Comparison of ENCODE assay signal across 1 cellular context in the genomic region with DNA sequence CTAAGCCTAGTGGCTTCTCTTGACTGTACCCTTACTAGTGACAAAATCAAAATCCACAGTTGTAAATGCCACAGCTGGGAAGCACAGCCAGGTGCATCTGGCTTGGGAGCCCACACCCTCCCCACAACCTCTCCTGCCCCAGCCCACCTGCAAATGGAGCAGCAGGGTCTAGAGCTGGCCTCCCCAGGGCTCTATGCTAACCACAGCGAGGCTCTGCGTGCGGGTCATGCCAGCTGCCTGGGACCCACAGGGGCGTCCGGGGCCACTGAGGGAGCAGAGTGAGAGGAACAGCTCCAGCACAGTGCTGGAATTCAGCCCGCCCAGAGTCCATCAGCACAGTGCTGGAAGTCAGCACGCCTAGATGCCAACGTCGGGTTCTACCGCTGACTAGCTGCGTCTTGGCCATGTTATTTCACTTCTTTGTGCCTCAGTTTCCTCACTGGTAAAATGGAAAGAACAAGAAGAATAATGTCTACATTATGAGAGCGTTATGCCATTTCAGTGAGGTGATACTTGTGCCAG.
TF ChIP-seq lines count a peak whose summit lies in the region.

No MANE protein-coding gene starts in this region.

TF ChIP-seq in HepG2, 621 proteins besides CTCF, POLR2A, EP300 and RAD21 (continued from another document and continues in another):
- TF ChIP-seq RERE (CRISPR knock-in tag; IDR thresholded peaks at IDR 0.05; ENCODE audit: low read depth) (no peak), SALL2 (CRISPR knock-in tag; IDR thresholded peaks at IDR 0.05) (0 out of 2 replicates have a peak, but pooled peaks have one; percentile 2), ZNF256 (CRISPR knock-in tag; conservative IDR thresholded peaks at IDR 0.05) (no peak), ZNF598 (CRISPR knock-in tag; IDR thresholded peaks at IDR 0.05; ENCODE audit: borderline replicate concordance) (no peak), ZMYM4 (CRISPR knock-in tag; IDR thresholded peaks at IDR 0.05) (no peak), BATF2 (CRISPR knock-in tag; IDR thresholded peaks at IDR 0.05) (no peak), ZFP36L1 (CRISPR knock-in tag; IDR thresholded peaks at IDR 0.05) (no peak), CHD4 (IDR thresholded peaks at IDR 0.05; ENCODE audit: borderline replicate concordance, low read length) (no peak; the same call in 1 of the 2 replicates), TCF7 (IDR thresholded peaks at IDR 0.05; ENCODE audit: low read depth) (no peak), ZNF674 (CRISPR knock-in tag; IDR thresholded peaks at IDR 0.05; ENCODE audit: low read depth) (0 out of 2 replicates have a peak, but pooled peaks have one; percentile 6), MEF2D (CRISPR knock-in tag; IDR thresholded peaks at IDR 0.05) (no peak), MAF1 (CRISPR knock-in tag; IDR thresholded peaks at IDR 0.05; ENCODE audit: borderline replicate concordance) (no peak), ZNF883 (CRISPR knock-in tag; IDR thresholded peaks at IDR 0.05; ENCODE audit: not compliant biosample characterization) (peak; percentile 1), PAF1 (CRISPR knock-in tag; IDR thresholded peaks at IDR 0.05) (no peak), NR2F6 (IDR thresholded peaks at IDR 0.05) (no peak), NR2F6 (CRISPR knock-in tag; IDR thresholded peaks at IDR 0.05) (no peak), ZNF333 (CRISPR knock-in tag; IDR thresholded peaks at IDR 0.05; ENCODE audit: borderline replicate concordance) (0 out of 2 replicates have a peak, but pooled peaks have one; percentile 41), RBFOX2 (IDR thresholded peaks at IDR 0.05; ENCODE audit: low read depth, low read length) (no peak), HNF1A (IDR thresholded peaks at IDR 0.05; ENCODE audit: low read depth) (no peak), HNF1A (CRISPR knock-in tag; IDR thresholded peaks at IDR 0.05; ENCODE audit: borderline replicate concordance) (no peak), NR1H2 (CRISPR knock-in tag; IDR thresholded peaks at IDR 0.05; ENCODE audit: borderline replicate concordance, low read depth) (no peak), RARA (CRISPR knock-in tag; IDR thresholded peaks at IDR 0.05) (no peak), PHB2 (IDR thresholded peaks at IDR 0.05; ENCODE audit: partially characterized antibody) (no peak), ZNF234 (CRISPR knock-in tag; conservative IDR thresholded peaks at IDR 0.05) (0 out of 2 replicates have a peak, but pooled peaks have one; percentile 53), YY1 (IDR thresholded peaks at IDR 0.05; ENCODE audit: insufficient read depth, insufficient replicate concordance, low read depth, low read length) (peak; percentile 8), YEATS4 (CRISPR knock-in tag; IDR thresholded peaks at IDR 0.05; ENCODE audit: borderline replicate concordance) (0 out of 2 replicates have a peak, but pooled peaks have one; percentile 45), NFIB (CRISPR knock-in tag; IDR thresholded peaks at IDR 0.05; ENCODE audit: borderline replicate concordance) (no peak)
- TF ChIP-seq, protein P1, sequence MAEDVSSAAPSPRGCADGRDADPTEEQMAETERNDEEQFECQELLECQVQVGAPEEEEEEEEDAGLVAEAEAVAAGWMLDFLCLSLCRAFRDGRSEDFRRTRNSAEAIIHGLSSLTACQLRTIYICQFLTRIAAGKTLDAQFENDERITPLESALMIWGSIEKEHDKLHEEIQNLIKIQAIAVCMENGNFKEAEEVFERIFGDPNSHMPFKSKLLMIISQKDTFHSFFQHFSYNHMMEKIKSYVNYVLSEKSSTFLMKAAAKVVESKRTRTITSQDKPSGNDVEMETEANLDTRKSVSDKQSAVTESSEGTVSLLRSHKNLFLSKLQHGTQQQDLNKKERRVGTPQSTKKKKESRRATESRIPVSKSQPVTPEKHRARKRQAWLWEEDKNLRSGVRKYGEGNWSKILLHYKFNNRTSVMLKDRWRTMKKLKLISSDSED (CRISPR knock-in tag; IDR thresholded peaks at IDR 0.05), result no peak
- TF ChIP-seq, protein P2, sequence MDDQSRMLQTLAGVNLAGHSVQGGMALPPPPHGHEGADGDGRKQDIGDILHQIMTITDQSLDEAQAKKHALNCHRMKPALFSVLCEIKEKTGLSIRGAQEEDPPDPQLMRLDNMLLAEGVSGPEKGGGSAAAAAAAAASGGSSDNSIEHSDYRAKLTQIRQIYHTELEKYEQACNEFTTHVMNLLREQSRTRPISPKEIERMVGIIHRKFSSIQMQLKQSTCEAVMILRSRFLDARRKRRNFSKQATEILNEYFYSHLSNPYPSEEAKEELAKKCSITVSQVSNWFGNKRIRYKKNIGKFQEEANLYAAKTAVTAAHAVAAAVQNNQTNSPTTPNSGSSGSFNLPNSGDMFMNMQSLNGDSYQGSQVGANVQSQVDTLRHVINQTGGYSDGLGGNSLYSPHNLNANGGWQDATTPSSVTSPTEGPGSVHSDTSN (CRISPR knock-in tag; IDR thresholded peaks at IDR 0.05; ENCODE audit: borderline replicate concordance), result no peak
- TF ChIP-seq, protein P3, sequence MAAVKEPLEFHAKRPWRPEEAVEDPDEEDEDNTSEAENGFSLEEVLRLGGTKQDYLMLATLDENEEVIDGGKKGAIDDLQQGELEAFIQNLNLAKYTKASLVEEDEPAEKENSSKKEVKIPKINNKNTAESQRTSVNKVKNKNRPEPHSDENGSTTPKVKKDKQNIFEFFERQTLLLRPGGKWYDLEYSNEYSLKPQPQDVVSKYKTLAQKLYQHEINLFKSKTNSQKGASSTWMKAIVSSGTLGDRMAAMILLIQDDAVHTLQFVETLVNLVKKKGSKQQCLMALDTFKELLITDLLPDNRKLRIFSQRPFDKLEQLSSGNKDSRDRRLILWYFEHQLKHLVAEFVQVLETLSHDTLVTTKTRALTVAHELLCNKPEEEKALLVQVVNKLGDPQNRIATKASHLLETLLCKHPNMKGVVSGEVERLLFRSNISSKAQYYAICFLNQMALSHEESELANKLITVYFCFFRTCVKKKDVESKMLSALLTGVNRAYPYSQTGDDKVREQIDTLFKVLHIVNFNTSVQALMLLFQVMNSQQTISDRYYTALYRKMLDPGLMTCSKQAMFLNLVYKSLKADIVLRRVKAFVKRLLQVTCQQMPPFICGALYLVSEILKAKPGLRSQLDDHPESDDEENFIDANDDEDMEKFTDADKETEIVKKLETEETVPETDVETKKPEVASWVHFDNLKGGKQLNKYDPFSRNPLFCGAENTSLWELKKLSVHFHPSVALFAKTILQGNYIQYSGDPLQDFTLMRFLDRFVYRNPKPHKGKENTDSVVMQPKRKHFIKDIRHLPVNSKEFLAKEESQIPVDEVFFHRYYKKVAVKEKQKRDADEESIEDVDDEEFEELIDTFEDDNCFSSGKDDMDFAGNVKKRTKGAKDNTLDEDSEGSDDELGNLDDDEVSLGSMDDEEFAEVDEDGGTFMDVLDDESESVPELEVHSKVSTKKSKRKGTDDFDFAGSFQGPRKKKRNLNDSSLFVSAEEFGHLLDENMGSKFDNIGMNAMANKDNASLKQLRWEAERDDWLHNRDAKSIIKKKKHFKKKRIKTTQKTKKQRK (IDR thresholded peaks at IDR 0.05; ENCODE audit: low read length), result no peak
- TF ChIP-seq, protein P4, sequence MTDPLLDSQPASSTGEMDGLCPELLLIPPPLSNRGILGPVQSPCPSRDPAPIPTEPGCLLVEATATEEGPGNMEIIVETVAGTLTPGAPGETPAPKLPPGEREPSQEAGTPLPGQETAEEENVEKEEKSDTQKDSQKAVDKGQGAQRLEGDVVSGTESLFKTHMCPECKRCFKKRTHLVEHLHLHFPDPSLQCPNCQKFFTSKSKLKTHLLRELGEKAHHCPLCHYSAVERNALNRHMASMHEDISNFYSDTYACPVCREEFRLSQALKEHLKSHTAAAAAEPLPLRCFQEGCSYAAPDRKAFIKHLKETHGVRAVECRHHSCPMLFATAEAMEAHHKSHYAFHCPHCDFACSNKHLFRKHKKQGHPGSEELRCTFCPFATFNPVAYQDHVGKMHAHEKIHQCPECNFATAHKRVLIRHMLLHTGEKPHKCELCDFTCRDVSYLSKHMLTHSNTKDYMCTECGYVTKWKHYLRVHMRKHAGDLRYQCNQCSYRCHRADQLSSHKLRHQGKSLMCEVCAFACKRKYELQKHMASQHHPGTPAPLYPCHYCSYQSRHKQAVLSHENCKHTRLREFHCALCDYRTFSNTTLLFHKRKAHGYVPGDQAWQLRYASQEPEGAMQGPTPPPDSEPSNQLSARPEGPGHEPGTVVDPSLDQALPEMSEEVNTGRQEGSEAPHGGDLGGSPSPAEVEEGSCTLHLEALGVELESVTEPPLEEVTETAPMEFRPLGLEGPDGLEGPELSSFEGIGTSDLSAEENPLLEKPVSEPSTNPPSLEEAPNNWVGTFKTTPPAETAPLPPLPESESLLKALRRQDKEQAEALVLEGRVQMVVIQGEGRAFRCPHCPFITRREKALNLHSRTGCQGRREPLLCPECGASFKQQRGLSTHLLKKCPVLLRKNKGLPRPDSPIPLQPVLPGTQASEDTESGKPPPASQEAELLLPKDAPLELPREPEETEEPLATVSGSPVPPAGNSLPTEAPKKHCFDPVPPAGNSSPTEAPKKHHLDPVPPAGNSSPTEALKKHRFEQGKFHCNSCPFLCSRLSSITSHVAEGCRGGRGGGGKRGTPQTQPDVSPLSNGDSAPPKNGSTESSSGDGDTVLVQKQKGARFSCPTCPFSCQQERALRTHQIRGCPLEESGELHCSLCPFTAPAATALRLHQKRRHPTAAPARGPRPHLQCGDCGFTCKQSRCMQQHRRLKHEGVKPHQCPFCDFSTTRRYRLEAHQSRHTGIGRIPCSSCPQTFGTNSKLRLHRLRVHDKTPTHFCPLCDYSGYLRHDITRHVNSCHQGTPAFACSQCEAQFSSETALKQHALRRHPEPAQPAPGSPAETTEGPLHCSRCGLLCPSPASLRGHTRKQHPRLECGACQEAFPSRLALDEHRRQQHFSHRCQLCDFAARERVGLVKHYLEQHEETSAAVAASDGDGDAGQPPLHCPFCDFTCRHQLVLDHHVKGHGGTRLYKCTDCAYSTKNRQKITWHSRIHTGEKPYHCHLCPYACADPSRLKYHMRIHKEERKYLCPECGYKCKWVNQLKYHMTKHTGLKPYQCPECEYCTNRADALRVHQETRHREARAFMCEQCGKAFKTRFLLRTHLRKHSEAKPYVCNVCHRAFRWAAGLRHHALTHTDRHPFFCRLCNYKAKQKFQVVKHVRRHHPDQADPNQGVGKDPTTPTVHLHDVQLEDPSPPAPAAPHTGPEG (CRISPR knock-in tag; IDR thresholded peaks at IDR 0.05), result peak; percentile 24
